Comparison of ENCODE assay signal across 8 cellular contexts in genomic region chr14:35808076-35808657, GRCh38. TPM values are rescaled to one million over a fixed set of nuclear protein-coding genes. Genes with fewer than 3 reads are reported as not detected.
DNase-seq lines count a peak whose midpoint lies in the region; ATAC-seq and TF ChIP-seq lines count a peak whose summit lies in the region.

No MANE protein-coding gene starts in this region.

- no peak for TF ChIP-seq POLR2A in lower leg skin (IDR thresholded peaks at IDR 0.05)

- H3K36me3 ChIP-seq in OCI-LY3 (replicated peaks; ENCODE audit: low read depth, low read length): no peaks in the 10 kb centered on the region

- DNase-seq in NCI-H1417 (lab: John Stamatoyannopoulos, UW): peak; percentile 18 to 63 (median 42)
- no peak for DNase-seq in NCI-H1417 treated with DMSO at 0.1 percent for 48 hours (lab: John Stamatoyannopoulos, UW)
- no peak for DNase-seq in central memory CD8-positive, alpha-beta T cell (ENCODE audit: low spot score in 2 of 2)
- DNase-seq in lower leg skin (ENCODE audit: low spot score in 2 of 2): no peak
- peak; percentile 48 for DNase-seq in superior temporal gyrus (ENCODE audit: extremely low spot score)
- DNase-seq in HCEC 1CT: no peak
- DNase-seq in HuH-7.5 (ENCODE audit: low spot score): no peak

- H3K27me3 Mint-ChIP-seq in central memory CD8-positive, alpha-beta T cell: no peaks in the 10 kb centered on the region

- H3K36me3 Mint-ChIP-seq in central memory CD8-positive, alpha-beta T cell (ENCODE audit: insufficient read depth): peaks cover 24% of the 10 kb centered on the region

- no peaks in the 10 kb centered on the region for H3K27me3 ChIP-seq in OCI-LY3 (ENCODE audit: low read depth, low read length)

- peak overlapping the region; percentile 67 for H2AFZ ChIP-seq in OCI-LY3 (ENCODE audit: low read depth, low read length)

- peak overlapping the region; percentile 76 for H3K9ac ChIP-seq in OCI-LY3 (ENCODE audit: low read length)

- peaks cover 9% of the 10 kb centered on the region for H3K4me1 ChIP-seq in OCI-LY3 (ENCODE audit: low read length)

- H4K20me1 ChIP-seq in OCI-LY3 (ENCODE audit: insufficient read depth, low read length): no peaks in the 10 kb centered on the region

- 2% methylated on average over 14 of the region's 14 CpGs for WGBS in lower leg skin, 2 donors

- no peaks in the 10 kb centered on the region for H3K9me3 ChIP-seq in OCI-LY3 (ENCODE audit: insufficient read depth, low read length)

- H3K9me3 Mint-ChIP-seq in central memory CD8-positive, alpha-beta T cell: no peaks in the 10 kb centered on the region

- peak overlapping the region; percentile 83 for H3K4me2 ChIP-seq in OCI-LY3 (ENCODE audit: low read length)

- no peak for ATAC-seq in central memory CD8-positive, alpha-beta T cell (replicated peaks; ENCODE audit: extremely low read depth, poor library complexity, severe bottlenecking)

- peak overlapping the region; percentile 81 for H3K27ac ChIP-seq in OCI-LY3 (ENCODE audit: low read length)

- peaks cover 34% of the 10 kb centered on the region for H3K4me1 Mint-ChIP-seq in central memory CD8-positive, alpha-beta T cell

- H3K4me3 ChIP-seq in OCI-LY3 (ENCODE audit: low read length): peak overlapping the region; percentile 92
- H3K4me3 ChIP-seq in lower leg skin (ENCODE audit: low read depth, poor library complexity, severe bottlenecking): peak overlapping the region; percentile 52

- intact Hi-C loops in lower leg skin (cut with DNase I; ENCODE audit: low total_unique reads): no loop called here

- peak overlapping the region; percentile 100 for H3K27ac Mint-ChIP-seq in central memory CD8-positive, alpha-beta T cell (ENCODE audit: low read depth)

- H3K4me3 Mint-ChIP-seq in central memory CD8-positive, alpha-beta T cell: peak overlapping the region; percentile 90

- TF ChIP-seq CTCF in OCI-LY3 (IDR thresholded peaks at IDR 0.05; ENCODE audit: low read depth, low read length) (no peak), lower leg skin (IDR thresholded peaks at IDR 0.05) (no peak)

- peaks cover 34% of the 10 kb centered on the region for H3K79me2 ChIP-seq in OCI-LY3 (ENCODE audit: low read length)

RNA-seq across cellular contexts. Expression of gene RALGAPA1, which starts 0.9 kb away (rescaled TPM):
- total RNA-seq in lower leg skin: 10 to 100 TPM; 48.4 to 56.9 (median 50.2) TPM

RNA-seq across cellular contexts. Expression of gene BRMS1L, which starts 18.0 kb away (rescaled TPM):
- 1 to 10 TPM; 2.7 to 5.8 (median 4.1) TPM for total RNA-seq in lower leg skin

Comparison
In these comparisons a context has a peak if more than half of its experiments do, and no peak if none do; other contexts are left out.
1. DNase-seq: peak in NCI-H1417 (3 of 3) and superior temporal gyrus (single experiment); none in NCI-H1417 treated with DMSO at 0.1 percent for 48 hours (single experiment), central memory CD8-positive, alpha-beta T cell (0 of 2), lower leg skin (0 of 2), HCEC 1CT (single experiment) and HuH-7.5 (single experiment).